1 cellular context compared by ENCODE assay signal in the genomic region with DNA sequence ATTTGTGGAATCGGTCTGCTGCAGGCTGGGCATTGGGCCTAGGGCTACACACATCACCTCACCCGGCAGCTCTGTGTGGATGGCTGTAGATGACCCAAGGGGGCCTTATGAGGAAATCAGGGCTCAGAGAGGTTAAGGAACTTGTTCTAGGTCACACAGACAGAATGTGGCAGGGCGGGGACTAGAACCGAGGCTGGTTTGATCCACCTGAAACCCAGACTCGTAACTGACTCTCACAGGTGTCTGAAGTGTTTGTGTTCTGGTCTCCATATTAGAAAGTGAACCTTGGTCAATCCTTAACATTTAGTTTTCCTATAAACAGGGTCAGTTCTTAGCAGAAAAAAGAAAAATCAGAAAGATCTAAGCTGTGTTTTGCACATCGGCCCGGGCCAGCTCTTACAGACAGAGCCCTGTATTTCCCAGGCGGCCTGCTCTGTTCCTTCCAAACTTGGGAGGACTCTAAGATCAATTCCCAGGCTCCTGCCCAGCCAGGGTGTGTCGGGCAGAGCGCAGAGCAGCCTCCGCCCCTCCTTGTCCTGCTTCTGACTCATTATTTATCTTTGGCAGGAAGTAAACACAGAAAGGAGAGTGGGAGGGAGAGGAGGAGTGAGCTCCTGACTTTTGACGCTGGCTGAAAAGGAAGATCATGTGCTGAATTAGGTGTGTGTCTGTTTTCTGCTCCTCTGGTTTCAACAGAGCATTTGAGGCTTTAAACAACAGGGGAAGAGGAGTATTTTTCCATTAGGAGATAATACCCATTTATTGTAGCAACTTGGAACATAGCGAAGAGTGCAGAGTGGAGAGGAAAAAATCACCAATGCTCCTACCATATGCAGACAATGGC.
A peak's percentile ranks its signal among the peaks of the same experiment; 100 is the strongest.
TF ChIP-seq lines count a peak whose summit lies in the region.

No MANE protein-coding gene starts in this region.

TF ChIP-seq in HepG2, 621 proteins besides CTCF, POLR2A, EP300 and RAD21 (continued from another document and continues in another):
- TF ChIP-seq ZBTB25 (CRISPR knock-in tag; IDR thresholded peaks at IDR 0.05): peak; percentile 78; the same call in 1 of the 2 replicates
- TF ChIP-seq, protein P1, sequence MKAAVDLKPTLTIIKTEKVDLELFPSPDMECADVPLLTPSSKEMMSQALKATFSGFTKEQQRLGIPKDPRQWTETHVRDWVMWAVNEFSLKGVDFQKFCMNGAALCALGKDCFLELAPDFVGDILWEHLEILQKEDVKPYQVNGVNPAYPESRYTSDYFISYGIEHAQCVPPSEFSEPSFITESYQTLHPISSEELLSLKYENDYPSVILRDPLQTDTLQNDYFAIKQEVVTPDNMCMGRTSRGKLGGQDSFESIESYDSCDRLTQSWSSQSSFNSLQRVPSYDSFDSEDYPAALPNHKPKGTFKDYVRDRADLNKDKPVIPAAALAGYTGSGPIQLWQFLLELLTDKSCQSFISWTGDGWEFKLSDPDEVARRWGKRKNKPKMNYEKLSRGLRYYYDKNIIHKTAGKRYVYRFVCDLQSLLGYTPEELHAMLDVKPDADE (CRISPR knock-in tag; IDR thresholded peaks at IDR 0.05): no peak
- no peak for TF ChIP-seq GLI4 (CRISPR knock-in tag; IDR thresholded peaks at IDR 0.05; ENCODE audit: borderline replicate concordance)
- peak; percentile 89 for TF ChIP-seq XRCC5 (optimal IDR thresholded peaks at IDR 0.05; ENCODE audit: low read length)
- peak; percentile 83 for TF ChIP-seq PPARG (CRISPR knock-in tag; conservative IDR thresholded peaks at IDR 0.05)
- 0 out of 2 replicates have a peak, but pooled peaks have one; percentile 39 for TF ChIP-seq FOXC1 (CRISPR knock-in tag; IDR thresholded peaks at IDR 0.05; ENCODE audit: borderline replicate concordance)
- no peak for TF ChIP-seq WIZ (CRISPR knock-in tag; IDR thresholded peaks at IDR 0.05)
- TF ChIP-seq, protein P2, sequence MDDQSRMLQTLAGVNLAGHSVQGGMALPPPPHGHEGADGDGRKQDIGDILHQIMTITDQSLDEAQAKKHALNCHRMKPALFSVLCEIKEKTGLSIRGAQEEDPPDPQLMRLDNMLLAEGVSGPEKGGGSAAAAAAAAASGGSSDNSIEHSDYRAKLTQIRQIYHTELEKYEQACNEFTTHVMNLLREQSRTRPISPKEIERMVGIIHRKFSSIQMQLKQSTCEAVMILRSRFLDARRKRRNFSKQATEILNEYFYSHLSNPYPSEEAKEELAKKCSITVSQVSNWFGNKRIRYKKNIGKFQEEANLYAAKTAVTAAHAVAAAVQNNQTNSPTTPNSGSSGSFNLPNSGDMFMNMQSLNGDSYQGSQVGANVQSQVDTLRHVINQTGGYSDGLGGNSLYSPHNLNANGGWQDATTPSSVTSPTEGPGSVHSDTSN (CRISPR knock-in tag; IDR thresholded peaks at IDR 0.05; ENCODE audit: borderline replicate concordance): no peak
- TF ChIP-seq ZBTB8A (CRISPR knock-in tag; IDR thresholded peaks at IDR 0.05; ENCODE audit: borderline replicate concordance, low read depth): no peak
- no peak for TF ChIP-seq ZNF337 (CRISPR knock-in tag; IDR thresholded peaks at IDR 0.05; ENCODE audit: borderline replicate concordance, low read depth)
- peak; percentile 88 for TF ChIP-seq MIXL1 (CRISPR knock-in tag; IDR thresholded peaks at IDR 0.05)
- TF ChIP-seq ZBTB21 (CRISPR knock-in tag; IDR thresholded peaks at IDR 0.05): peak; percentile 52; the same call in 1 of the 2 replicates
- no peak for TF ChIP-seq TSC22D2 (CRISPR knock-in tag; IDR thresholded peaks at IDR 0.05; ENCODE audit: borderline replicate concordance)
- peak in 1 of 2 experiments; percentile 97; a peak in 2 of 4 replicates for TF ChIP-seq KLF16 (CRISPR knock-in tag; IDR thresholded peaks at IDR 0.05)
- TF ChIP-seq ZSCAN31 (CRISPR knock-in tag; IDR thresholded peaks at IDR 0.05; ENCODE audit: low read depth): no peak; the same call in 1 of the 2 replicates
- no peak for TF ChIP-seq TERF1 (CRISPR knock-in tag; IDR thresholded peaks at IDR 0.05)
- TF ChIP-seq, protein P3, sequence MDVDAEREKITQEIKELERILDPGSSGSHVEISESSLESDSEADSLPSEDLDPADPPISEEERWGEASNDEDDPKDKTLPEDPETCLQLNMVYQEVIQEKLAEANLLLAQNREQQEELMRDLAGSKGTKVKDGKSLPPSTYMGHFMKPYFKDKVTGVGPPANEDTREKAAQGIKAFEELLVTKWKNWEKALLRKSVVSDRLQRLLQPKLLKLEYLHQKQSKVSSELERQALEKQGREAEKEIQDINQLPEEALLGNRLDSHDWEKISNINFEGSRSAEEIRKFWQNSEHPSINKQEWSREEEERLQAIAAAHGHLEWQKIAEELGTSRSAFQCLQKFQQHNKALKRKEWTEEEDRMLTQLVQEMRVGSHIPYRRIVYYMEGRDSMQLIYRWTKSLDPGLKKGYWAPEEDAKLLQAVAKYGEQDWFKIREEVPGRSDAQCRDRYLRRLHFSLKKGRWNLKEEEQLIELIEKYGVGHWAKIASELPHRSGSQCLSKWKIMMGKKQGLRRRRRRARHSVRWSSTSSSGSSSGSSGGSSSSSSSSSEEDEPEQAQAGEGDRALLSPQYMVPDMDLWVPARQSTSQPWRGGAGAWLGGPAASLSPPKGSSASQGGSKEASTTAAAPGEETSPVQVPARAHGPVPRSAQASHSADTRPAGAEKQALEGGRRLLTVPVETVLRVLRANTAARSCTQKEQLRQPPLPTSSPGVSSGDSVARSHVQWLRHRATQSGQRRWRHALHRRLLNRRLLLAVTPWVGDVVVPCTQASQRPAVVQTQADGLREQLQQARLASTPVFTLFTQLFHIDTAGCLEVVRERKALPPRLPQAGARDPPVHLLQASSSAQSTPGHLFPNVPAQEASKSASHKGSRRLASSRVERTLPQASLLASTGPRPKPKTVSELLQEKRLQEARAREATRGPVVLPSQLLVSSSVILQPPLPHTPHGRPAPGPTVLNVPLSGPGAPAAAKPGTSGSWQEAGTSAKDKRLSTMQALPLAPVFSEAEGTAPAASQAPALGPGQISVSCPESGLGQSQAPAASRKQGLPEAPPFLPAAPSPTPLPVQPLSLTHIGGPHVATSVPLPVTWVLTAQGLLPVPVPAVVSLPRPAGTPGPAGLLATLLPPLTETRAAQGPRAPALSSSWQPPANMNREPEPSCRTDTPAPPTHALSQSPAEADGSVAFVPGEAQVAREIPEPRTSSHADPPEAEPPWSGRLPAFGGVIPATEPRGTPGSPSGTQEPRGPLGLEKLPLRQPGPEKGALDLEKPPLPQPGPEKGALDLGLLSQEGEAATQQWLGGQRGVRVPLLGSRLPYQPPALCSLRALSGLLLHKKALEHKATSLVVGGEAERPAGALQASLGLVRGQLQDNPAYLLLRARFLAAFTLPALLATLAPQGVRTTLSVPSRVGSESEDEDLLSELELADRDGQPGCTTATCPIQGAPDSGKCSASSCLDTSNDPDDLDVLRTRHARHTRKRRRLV (CRISPR knock-in tag; IDR thresholded peaks at IDR 0.05): no peak
- TF ChIP-seq CREB1 (IDR thresholded peaks at IDR 0.05): no peak
- peak; percentile 87 for TF ChIP-seq CREB1 (CRISPR knock-in tag; IDR thresholded peaks at IDR 0.05)
- no peak for TF ChIP-seq HNRNPH1 (optimal IDR thresholded peaks at IDR 0.05; ENCODE audit: low read depth, low read length)
- TF ChIP-seq TEAD3 (CRISPR knock-in tag; optimal IDR thresholded peaks at IDR 0.05; ENCODE audit: borderline replicate concordance): peak; percentile 74
- no peak for TF ChIP-seq SATB2 (CRISPR knock-in tag; IDR thresholded peaks at IDR 0.05)
- peak; percentile 80 for TF ChIP-seq THAP11 (CRISPR knock-in tag; IDR thresholded peaks at IDR 0.05)
- TF ChIP-seq HIVEP1 (CRISPR knock-in tag; IDR thresholded peaks at IDR 0.05): no peak
- TF ChIP-seq FOXP4 (CRISPR knock-in tag; IDR thresholded peaks at IDR 0.05): peak; percentile 99
- no peak for TF ChIP-seq HES4 (CRISPR knock-in tag; IDR thresholded peaks at IDR 0.05; ENCODE audit: borderline replicate concordance)
- TF ChIP-seq, protein P4, sequence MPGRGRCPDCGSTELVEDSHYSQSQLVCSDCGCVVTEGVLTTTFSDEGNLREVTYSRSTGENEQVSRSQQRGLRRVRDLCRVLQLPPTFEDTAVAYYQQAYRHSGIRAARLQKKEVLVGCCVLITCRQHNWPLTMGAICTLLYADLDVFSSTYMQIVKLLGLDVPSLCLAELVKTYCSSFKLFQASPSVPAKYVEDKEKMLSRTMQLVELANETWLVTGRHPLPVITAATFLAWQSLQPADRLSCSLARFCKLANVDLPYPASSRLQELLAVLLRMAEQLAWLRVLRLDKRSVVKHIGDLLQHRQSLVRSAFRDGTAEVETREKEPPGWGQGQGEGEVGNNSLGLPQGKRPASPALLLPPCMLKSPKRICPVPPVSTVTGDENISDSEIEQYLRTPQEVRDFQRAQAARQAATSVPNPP (CRISPR knock-in tag; IDR thresholded peaks at IDR 0.05): no peak
- no peak for TF ChIP-seq PAX8 (CRISPR knock-in tag; IDR thresholded peaks at IDR 0.05; ENCODE audit: borderline replicate concordance)
- TF ChIP-seq GPBP1L1 (CRISPR knock-in tag; IDR thresholded peaks at IDR 0.05): no peak
- TF ChIP-seq ZNF382 (CRISPR knock-in tag; IDR thresholded peaks at IDR 0.05; ENCODE audit: borderline replicate concordance): no peak
- TF ChIP-seq ZNF430 (CRISPR knock-in tag; IDR thresholded peaks at IDR 0.05): no peak
- no peak; the same call in 1 of the 2 replicates for TF ChIP-seq PRDM10 (CRISPR knock-in tag; IDR thresholded peaks at IDR 0.05; ENCODE audit: low read depth)
- TF ChIP-seq ZNF660 (CRISPR knock-in tag; IDR thresholded peaks at IDR 0.05; ENCODE audit: borderline replicate concordance, low read depth): no peak
- no peak for TF ChIP-seq NFIB (CRISPR knock-in tag; IDR thresholded peaks at IDR 0.05; ENCODE audit: borderline replicate concordance)
- peak; percentile 93 for TF ChIP-seq SALL1 (CRISPR knock-in tag; IDR thresholded peaks at IDR 0.05)
- no peak; the same call in 1 of the 2 replicates for TF ChIP-seq AHR (CRISPR knock-in tag; IDR thresholded peaks at IDR 0.05)
- no peak for TF ChIP-seq ZNF329 (CRISPR knock-in tag; IDR thresholded peaks at IDR 0.05; ENCODE audit: low read depth)
- TF ChIP-seq HMG20B (CRISPR knock-in tag; conservative IDR thresholded peaks at IDR 0.05): no peak; the same call in 1 of the 2 replicates
- TF ChIP-seq KLF15 (CRISPR knock-in tag; IDR thresholded peaks at IDR 0.05; ENCODE audit: borderline replicate concordance): no peak
